ENCODE assay signal across 1 cellular context in genomic region chr22:39055658-39056057, GRCh38.
TF ChIP-seq lines count a peak whose summit lies in the region.

No MANE protein-coding gene starts in this region.

TF ChIP-seq in HepG2, 621 proteins besides CTCF, POLR2A, EP300 and RAD21 (continued from another document):
- TF ChIP-seq SETDB1 (CRISPR knock-in tag; IDR thresholded peaks at IDR 0.05; ENCODE audit: borderline replicate concordance) (peak; percentile 83; the same call in 1 of the 2 replicates), ZBTB2 (CRISPR knock-in tag; IDR thresholded peaks at IDR 0.05; ENCODE audit: low read depth) (no peak), HNRNPL (IDR thresholded peaks at IDR 0.05; ENCODE audit: low read depth, low read length) (no peak)
TF ChIP-seq in HepG2: peak in this region for 12.
